ENCODE assay signal across 1 cellular context in the genomic region with DNA sequence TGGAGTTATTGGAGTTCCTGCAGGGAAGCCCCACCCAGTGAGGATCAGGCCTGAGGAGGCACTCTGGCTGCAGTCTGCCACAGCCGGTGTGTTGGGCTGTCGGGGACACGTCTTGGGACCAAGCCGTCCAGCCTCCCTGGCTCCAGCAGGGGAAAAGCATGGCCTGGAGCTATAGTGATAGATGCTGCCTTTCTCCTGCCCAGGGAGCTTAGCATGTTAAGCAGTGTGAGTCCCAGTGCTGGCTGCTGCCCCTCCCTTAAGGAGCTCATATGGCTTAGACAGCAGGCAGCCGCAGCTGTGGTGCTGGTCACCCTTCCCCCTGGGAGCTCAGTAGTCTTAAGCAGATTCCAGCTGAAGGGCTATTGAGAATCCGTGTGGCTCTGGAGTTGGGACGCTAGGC.
A peak's percentile ranks its signal among the peaks of the same experiment; 100 is the strongest.
TF ChIP-seq lines count a peak whose summit lies in the region.

No MANE protein-coding gene starts in this region.

TF ChIP-seq in HepG2, 621 proteins besides CTCF, POLR2A, EP300 and RAD21 (continued from another document):
- TF ChIP-seq ZBTB4 (CRISPR knock-in tag; IDR thresholded peaks at IDR 0.05; ENCODE audit: borderline replicate concordance) (0 out of 2 replicates have a peak, but pooled peaks have one; percentile 41), EHMT2 (IDR thresholded peaks at IDR 0.05; ENCODE audit: borderline replicate concordance, low read depth, low read length) (no peak)
